Comparison of ENCODE assay signal across 19 cellular contexts in genomic region chr16:27505297-27506236, GRCh38. TPM values are rescaled to one million over a fixed set of nuclear protein-coding genes. Genes with fewer than 3 reads are reported as not detected.
A peak's percentile ranks its signal among the peaks of the same experiment; 100 is the strongest.
DNase-seq lines count a peak whose midpoint lies in the region; ATAC-seq, FAIRE-seq and TF ChIP-seq lines count a peak whose summit lies in the region.
"Had no signal": no experiment of that assay in that cellular context is flagged by ENCODE, and none has a peak within 500 bp of the region (broad histone marks: within the 10 kb centered on the region; RNA-seq: fewer than 3 reads in every experiment).

No MANE protein-coding gene starts in this region.

- H3K4me2 ChIP-seq in H1 (ENCODE audit: insufficient read depth in 1 of 2, low read depth in 2 of 2, low read length in 2 of 2): no peak overlapping the region

- H4K5ac ChIP-seq in H1 (ENCODE audit: insufficient read length, low read depth, low read length): no peak overlapping the region

- no peak overlapping the region for H2BK5ac ChIP-seq in H1 (ENCODE audit: low read depth, low read length)

- peak; percentile 87 for ATAC-seq in Right ventricle myocardium inferior
- no peak for ATAC-seq in GM18909 (IDR thresholded peaks at IDR 0.05; ENCODE audit: poor library complexity, unreplicated experiment)
- ATAC-seq: activated T-cell treated with anti-CD3 and anti-CD28 coated beads, Interleukin-2, amount 50 U/mL, for 72 hours; naive thymus-derived CD8-positive, alpha-beta T cell; T-cell had no signal

- H3K4me3 ChIP-seq in H1 (ENCODE audit: extremely low read depth in 1 of 4, insufficient read depth in 2 of 4, low read depth in 3 of 4, low read length in 4 of 4): no peak overlapping the region
- H3K4me3 ChIP-seq in left ventricle myocardium inferior: no peak overlapping the region
- H3K4me3 ChIP-seq: thoracic aorta had no signal

- H4K8ac ChIP-seq in H1 (ENCODE audit: extremely low read depth, insufficient read depth, low read length): no peak overlapping the region

- WGBS in H1 (ENCODE audit: extremely low coverage in 1 of 2, insufficient coverage in 1 of 2, insufficient read length in 1 of 2, insufficient replicate concordance in 2 of 2, low coverage in 1 of 2, low lambda C conversion rate in 2 of 2, missing lambda C conversion rate in 1 of 2), 2 experiments: 92% methylated on average over 13 of the region's 13 CpGs; no CpG with 5 or more reads in 1 of the 2 experiments

- no peak overlapping the region for H2BK120ac ChIP-seq in H1 (replicated peaks; ENCODE audit: low read depth, low read length)

- no peak overlapping the region for H2AFZ ChIP-seq in H1 (ENCODE audit: low read length)

- POLR2A ChIA-PET in H1 (lab: Charles Lee; ENCODE audit: partially characterized antibody): no interaction called here

- no peaks in the 10 kb centered on the region for H3K79me2 ChIP-seq in H1 (ENCODE audit: control insufficient read depth in 1 of 2, insufficient read depth in 2 of 2, low read length in 2 of 2)

- no peak overlapping the region for H3K23ac ChIP-seq in H1 (ENCODE audit: insufficient read length)

- H3K18ac ChIP-seq in H1 (ENCODE audit: extremely low read depth, low read length): no peak overlapping the region

- no peak overlapping the region for H4K91ac ChIP-seq in H1 (replicated peaks; ENCODE audit: insufficient read length, low read length)

- TF ChIP-seq POLR2A in H1 (IDR thresholded peaks at IDR 0.05; ENCODE audit: control extremely low read depth in 1 of 2, low read depth in 2 of 2, low read length in 2 of 2) (no peak), erythroblast (IDR thresholded peaks at IDR 0.05; ENCODE audit: low read length) (no peak)

- H3K79me1 ChIP-seq in H1 (ENCODE audit: low read depth, low read length): 0 out of 2 replicates have a peak, but pooled peaks cover 2% of the 10 kb centered on the region

- H3K4me1 ChIP-seq in H1 (replicated peaks in 1 of 4; ENCODE audit: control insufficient read depth in 3 of 4, insufficient read depth in 4 of 4, low read length in 3 of 4): no peaks in the 10 kb centered on the region
- peaks cover 21% of the 10 kb centered on the region for H3K4me1 ChIP-seq in left ventricle myocardium inferior

- CTCF ChIA-PET in H1 (lab: Charles Lee; ENCODE audit: partially characterized antibody): interaction anchor here (0.8 to 3.6 kb wide), 3 partner anchors 9 to 23 kb away, joined by 3 to 26 read pairs (median 3); no protein-coding TSS in a partner anchor

- H3K36me3 ChIP-seq in H1 (ENCODE audit: control insufficient read depth in 2 of 4, insufficient read depth in 4 of 4, low read length in 3 of 4) (peaks cover 49 to 81% (median 76%) of the 10 kb centered on the region in 4 experiments), left ventricle myocardium inferior (peaks cover 99% of the 10 kb centered on the region)

- DNase-seq in Right ventricle myocardium inferior (ENCODE audit: missing footprints) (no peak), cardiac septum (ENCODE audit: low spot score) (no peak), H1 (ENCODE audit: low read depth in 1 of 2, low spot score in 2 of 2) (no peak), left ventricle myocardium inferior (peak; percentile 43), erythroblast (lab: John Stamatoyannopoulos, UW) (no peak), NCI-H128 (lab: John Stamatoyannopoulos, UW; ENCODE audit: unreplicated experiment) (no peak)
- no peak for DNase-seq in stimulated activated CD4-positive, alpha-beta T cell treated with anti-CD3 and anti-CD28 coated beads, Interleukin-15, amount 100 ng/mL, for 24 hours
- DNase-seq: activated CD4-positive, alpha-beta T cell treated with anti-CD3 and anti-CD28 coated beads, Interleukin-2, amount 50 U/mL, for 4 hours; activated T-cell treated with anti-CD3 and anti-CD28 coated beads, Interleukin-2, amount 50 U/mL, for 72 hours; C1 segment of cervical spinal cord; immature natural killer cell; MM.1S; naive thymus-derived CD8-positive, alpha-beta T cell; NCI-H187; NCI-H446 treated with DMSO at 0.1 percent for 48 hours; T-cell had no signal

- intact Hi-C loops in Right ventricle myocardium inferior (cut with DNase I): no loop called here
- intact Hi-C loops in cardiac septum (cut with DNase I): no loop called here
- intact Hi-C loops in left ventricle myocardium inferior (cut with micrococcal nuclease): no loop called here

- no peak for FAIRE-seq in H1 (lab: Jason Lieb, UNC)
- FAIRE-seq: endothelial cell of umbilical vein had no signal

- peaks cover 4 to 5% of the 10 kb centered on the region in 2 experiments for H4K20me1 ChIP-seq in H1 (replicated peaks in 1 of 2; ENCODE audit: control insufficient read depth in 1 of 2, insufficient read depth in 2 of 2, low read length in 2 of 2)

- H2AK5ac ChIP-seq in H1 (ENCODE audit: low read depth, low read length): no peak overlapping the region

- no peak overlapping the region for H3K9ac ChIP-seq in H1 (replicated peaks in 1 of 4; ENCODE audit: extremely low read depth in 1 of 4, low read depth in 3 of 4, low read length in 3 of 4)

- no peak overlapping the region for H3K4ac ChIP-seq in H1 (replicated peaks; ENCODE audit: insufficient read length, low read depth, low read length)

- H2BK15ac ChIP-seq in H1 (ENCODE audit: low read length): no peak overlapping the region

- no peaks in the 10 kb centered on the region for H3K23me2 ChIP-seq in H1 (ENCODE audit: low read depth, low read length)

- no peak for TF ChIP-seq CTCF in H1 (IDR thresholded peaks at IDR 0.05; ENCODE audit: control extremely low read depth in 1 of 3, insufficient read depth in 1 of 3, low read depth in 1 of 3, low read length in 3 of 3)
- TF ChIP-seq CTCF in left ventricle myocardium inferior (IDR thresholded peaks at IDR 0.05; ENCODE audit: borderline replicate concordance): no peak

- TF ChIP-seq EP300 in H1 (IDR thresholded peaks at IDR 0.05; ENCODE audit: borderline replicate concordance in 1 of 2, low read depth in 2 of 2, low read length in 2 of 2): no peak

- H3K27me3 ChIP-seq in H1 (replicated peaks in 1 of 4; ENCODE audit: control insufficient read depth in 3 of 4, extremely low read depth in 1 of 4, insufficient read depth in 3 of 4, low read length in 3 of 4) (no peaks in the 10 kb centered on the region), left ventricle myocardium inferior (ENCODE audit: low read depth) (no peaks in the 10 kb centered on the region)

- no peak overlapping the region for H3K56ac ChIP-seq in H1 (replicated peaks; ENCODE audit: insufficient read length, low read depth, low read length)

- no peak overlapping the region for H3K14ac ChIP-seq in H1 (ENCODE audit: insufficient read length)

- no peak overlapping the region for H2BK12ac ChIP-seq in H1 (ENCODE audit: low read depth, low read length)

- no peak overlapping the region for H2BK20ac ChIP-seq in H1 (ENCODE audit: low read length)

- H3K27ac ChIP-seq in H1 (ENCODE audit: low read depth, low read length): no peak overlapping the region
- H3K27ac ChIP-seq in left ventricle myocardium inferior (replicated peaks): peak overlapping the region; percentile 87
- H3K27ac ChIP-seq: thoracic aorta had no signal

- TF ChIP-seq RAD21 in H1 (IDR thresholded peaks at IDR 0.05 in 1 of 2, conservative IDR thresholded peaks at IDR 0.05 in 1 of 2; ENCODE audit: low read depth in 2 of 2, low read length in 2 of 2): no peak

- H3K9me3 ChIP-seq in H1 (ENCODE audit: insufficient read depth in 2 of 2, low read depth in 1 of 2, low read length in 1 of 2): no peaks in the 10 kb centered on the region
- H3K9me3 ChIP-seq in left ventricle myocardium inferior (replicated peaks): no peaks in the 10 kb centered on the region
- H3K9me3 ChIP-seq: thoracic aorta had no signal

TF ChIP-seq in H1, 55 proteins besides CTCF, POLR2A, EP300 and RAD21:
- TF ChIP-seq TAF1 (IDR thresholded peaks at IDR 0.05; ENCODE audit: low read depth, low read length) (no peak), CEBPB (IDR thresholded peaks at IDR 0.05; ENCODE audit: low read depth, low read length) (peak; percentile 41; the same call in 1 of the 2 replicates)
TF ChIP-seq in H1: peak in this region for 1.

RNA-seq across cellular contexts. Expression of gene GTF3C1, which starts 44.1 kb away (rescaled TPM):
- total RNA-seq in Right ventricle myocardium inferior: 45.1 TPM
- 66.3 TPM for total RNA-seq in cardiac septum
- 125 and 126 TPM in 2 replicates for total RNA-seq in H1 (2021; fragmentation: NEBNext Ultra II Directional; extraction: Animal tissue kit (Norgen Biotek cat#: 25700))
- polyA plus RNA-seq in H1 (2011; rRNA removed): 89.3 and 122 TPM in 2 replicates
- polyA plus RNA-seq in H1 (2011; cell fraction: cytosol; rRNA removed): 65.2 TPM
- polyA plus RNA-seq in H1 (2011; cell fraction: nucleus; rRNA removed): 167 TPM
- polyA plus RNA-seq in H1 (2012, experiment 1 of 2): 59.1 to 117 TPM (median 98.3 TPM) in 4 replicates
- 63.5 TPM for polyA plus RNA-seq in H1 (2012, experiment 2 of 2)
- polyA plus RNA-seq in H1 (2013, experiment 1 of 2): 108 TPM
- polyA plus RNA-seq in H1 (2013, experiment 2 of 2): 106 TPM
- 107 and 112 TPM in 2 replicates for polyA minus RNA-seq in H1 (2011; rRNA and poly(A)+ RNA removed)
- 97.3 TPM for polyA minus RNA-seq in H1 (2011; cell fraction: cytosol; rRNA and poly(A)+ RNA removed)
- polyA minus RNA-seq in H1 (2011; cell fraction: nucleus; rRNA and poly(A)+ RNA removed): 83.2 TPM
- total RNA-seq in left ventricle myocardium inferior: 46.9 TPM

RNA-seq across cellular contexts. Expression of gene KATNIP, which starts 44.4 kb away (rescaled TPM):
- total RNA-seq in Right ventricle myocardium inferior (8.0 TPM), cardiac septum (22.6 TPM), left ventricle myocardium inferior (12.0 TPM)
- 17.0 and 20.0 TPM in 2 replicates for total RNA-seq in H1 (2021; fragmentation: NEBNext Ultra II Directional; extraction: Animal tissue kit (Norgen Biotek cat#: 25700))
- polyA plus RNA-seq in H1 (2011; rRNA removed): 7.9 and 10.3 TPM in 2 replicates
- 10.1 TPM for polyA plus RNA-seq in H1 (2011; cell fraction: cytosol; rRNA removed)
- 36.0 TPM for polyA plus RNA-seq in H1 (2011; cell fraction: nucleus; rRNA removed)
- 8.2 to 14.8 TPM (median 11.3 TPM) in 4 replicates for polyA plus RNA-seq in H1 (2012, experiment 1 of 2)
- polyA plus RNA-seq in H1 (2012, experiment 2 of 2): 4.5 TPM
- polyA plus RNA-seq in H1 (2013, experiment 1 of 2): 7.6 TPM
- 7.3 TPM for polyA plus RNA-seq in H1 (2013, experiment 2 of 2)
- 26.8 and 45.1 TPM in 2 replicates for polyA minus RNA-seq in H1 (2011; rRNA and poly(A)+ RNA removed)
- 11.4 TPM for polyA minus RNA-seq in H1 (2011; cell fraction: cytosol; rRNA and poly(A)+ RNA removed)
- polyA minus RNA-seq in H1 (2011; cell fraction: nucleus; rRNA and poly(A)+ RNA removed): 30.4 TPM
